ENCODE assay signal across 21 cellular contexts in genomic region chr16:86210403-86211193, GRCh38.
A peak's percentile ranks its signal among the peaks of the same experiment; 100 is the strongest.
DNase-seq lines count a peak whose midpoint lies in the region; ATAC-seq and TF ChIP-seq lines count a peak whose summit lies in the region.
"Had no signal": no experiment of that assay in that cellular context is flagged by ENCODE, and none has a peak within 500 bp of the region (broad histone marks: within the 10 kb centered on the region; RNA-seq: fewer than 3 reads in every experiment).

No MANE protein-coding gene starts in this region.

- no peak overlapping the region for H4K91ac ChIP-seq in mesenchymal stem cell (ENCODE audit: low read length)

- H2BK12ac ChIP-seq in mesenchymal stem cell (ENCODE audit: low read length in 2 of 2), result peak overlapping the region in 1 of 2 experiments; percentile 21

- no peaks in the 10 kb centered on the region for H3K79me1 ChIP-seq in mesenchymal stem cell (replicated peaks; ENCODE audit: low read length, poor library complexity, severe bottlenecking)

- no peak for TF ChIP-seq CTCF in HEK293 (tag by site-specific recombination; IDR thresholded peaks at IDR 0.05)

- 83% methylated on average over 19 of the region's 19 CpGs for WGBS in mesenchymal stem cell

- no peak overlapping the region for H3K23ac ChIP-seq in mesenchymal stem cell (ENCODE audit: low read length in 2 of 2)

- no peak overlapping the region for H2BK15ac ChIP-seq in mesenchymal stem cell (ENCODE audit: low read depth, poor library complexity, severe bottlenecking)

- no peak for ATAC-seq in sciatic nerve
- ATAC-seq in HG03460 (IDR thresholded peaks at IDR 0.05; ENCODE audit: unreplicated experiment), result no peak
- ATAC-seq: A549 had no signal

- no peak overlapping the region for H3K9ac ChIP-seq in mesenchymal stem cell (ENCODE audit: low read length)
- H3K9ac ChIP-seq: BLaER1 treated with 17β-estradiol and CSF1 and Interleukin-3, amounts not matched to agents 10 nM and 100 nM had no signal

- CTCF ChIA-PET in HEK293 (lab: Yijun Ruan, JAX), result no interaction called here

- H3K14ac ChIP-seq in mesenchymal stem cell (ENCODE audit: low read length in 2 of 2), result no peak overlapping the region

- H3K9me3 ChIP-seq in HEK293 (ENCODE audit: control insufficient read depth, insufficient read depth, low read depth, low read length) (no peaks in the 10 kb centered on the region), mesenchymal stem cell (ENCODE audit: control insufficient read depth, low read length) (no peaks in the 10 kb centered on the region)
- H3K9me3 ChIP-seq: BE2C had no signal

- no peaks in the 10 kb centered on the region for H3K36me3 ChIP-seq in HEK293 (ENCODE audit: control insufficient read depth in 2 of 2, insufficient read depth in 1 of 2, low read length in 2 of 2)
- no peaks in the 10 kb centered on the region for H3K36me3 ChIP-seq in mesenchymal stem cell (ENCODE audit: control insufficient read depth in 1 of 2, insufficient read depth in 2 of 2, low read depth in 1 of 2, low read length in 2 of 2)
- H3K36me3 ChIP-seq: BE2C; BLaER1 treated with 17β-estradiol and CSF1 and Interleukin-3, amounts not matched to agents 10 nM and 100 nM had no signal

- DNase-seq in ELF-1 (ENCODE audit: low read depth, low spot score) (peak; percentile 20), mesenchymal stem cell (no peak), sciatic nerve (ENCODE audit: low spot score) (peak; percentile 26), ureter (ENCODE audit: low spot score) (no peak), cerebellar cortex (ENCODE audit: low spot score) (no peak)
- DNase-seq: 8988T; ACHN; AML-193; BE2C; CD4-positive, alpha-beta T cell; CD8-positive, alpha-beta memory T cell; DMS 273 treated with DMSO at 0.1 percent for 48 hours; DMS79 treated with DMSO at 0.1 percent for 48 hours; GOT3; H7; HCEC 1CT; HFFc6 had no signal

- H3K27ac ChIP-seq in HEK293 (ENCODE audit: extremely low read depth, low read depth, low read length) (no peak overlapping the region), mesenchymal stem cell (ENCODE audit: low read length, poor library complexity, severe bottlenecking) (no peak overlapping the region)
- H3K27ac ChIP-seq: A549; BLaER1 treated with 17β-estradiol and CSF1 and Interleukin-3, amounts not matched to agents 10 nM and 100 nM had no signal

- H3K4ac ChIP-seq in mesenchymal stem cell (ENCODE audit: low read depth in 1 of 2, low read length in 2 of 2), result peak overlapping the region; percentile 15 to 58

- H3K4me2 ChIP-seq in mesenchymal stem cell (ENCODE audit: low read length, poor library complexity, severe bottlenecking), result no peak overlapping the region
- H3K4me2 ChIP-seq: A549 had no signal

- H3K18ac ChIP-seq in mesenchymal stem cell (ENCODE audit: low read depth in 1 of 2, low read length in 2 of 2), result peak overlapping the region in 1 of 2 experiments; percentile 61

- H2AK5ac ChIP-seq in mesenchymal stem cell (ENCODE audit: low read length, severe bottlenecking), result no peak overlapping the region

- no peaks in the 10 kb centered on the region for H3K4me1 ChIP-seq in HEK293 (ENCODE audit: control insufficient read depth, insufficient read depth, low read length)
- no peaks in the 10 kb centered on the region for H3K4me1 ChIP-seq in mesenchymal stem cell (ENCODE audit: control insufficient read depth, insufficient read depth, low read depth, low read length)
- H3K4me1 ChIP-seq: A549, BE2C had no signal

- H4K8ac ChIP-seq in mesenchymal stem cell (ENCODE audit: low read length), result no peak overlapping the region

- H3K27me3 ChIP-seq in mesenchymal stem cell (ENCODE audit: control insufficient read depth in 1 of 2, insufficient read depth in 1 of 2, low read length in 2 of 2), result peaks cover 0 to 61% of the 10 kb centered on the region in 2 experiments

- POLR2A ChIA-PET in HEK293 (lab: Yijun Ruan, JAX), result no interaction called here

- H2BK120ac ChIP-seq in mesenchymal stem cell (ENCODE audit: low read depth, low read length), result no peak overlapping the region

- H2AFZ ChIP-seq in mesenchymal stem cell (ENCODE audit: low read depth, low read length), result no peak overlapping the region

- H2BK5ac ChIP-seq in mesenchymal stem cell (ENCODE audit: low read depth, low read length, poor library complexity, severe bottlenecking), result no peak overlapping the region

- H3K4me3 ChIP-seq in HEK293 (ENCODE audit: low read depth, low read length) (no peak overlapping the region), mesenchymal stem cell (ENCODE audit: insufficient read depth in 1 of 2, low read depth in 1 of 2, low read length in 2 of 2) (no peak overlapping the region)
- H3K4me3 ChIP-seq: A549; BLaER1 treated with 17β-estradiol and CSF1 and Interleukin-3, amounts not matched to agents 10 nM and 100 nM had no signal

- intact Hi-C loops in sciatic nerve (cut with DNase I), result no loop called here

TF ChIP-seq in HEK293, 187 proteins besides CTCF, POLR2A, EP300 and RAD21:
- no peak for TF ChIP-seq OSR2 (tag by site-specific recombination; IDR thresholded peaks at IDR 0.05)
- TF ChIP-seq ZNF549 (tag by site-specific recombination; IDR thresholded peaks at IDR 0.05), result no peak
- 0 out of 2 replicates have a peak, but pooled peaks have one; percentile 38 for TF ChIP-seq ZNF585B (tag by site-specific recombination; IDR thresholded peaks at IDR 0.05)
- TF ChIP-seq ZXDB (tag by site-specific recombination; IDR thresholded peaks at IDR 0.05), result no peak
TF ChIP-seq in HEK293: peak in this region for 1.

Comparison
In these comparisons a context has a peak if more than half of its experiments do, and no peak if none do; other contexts are left out.
1. DNase-seq: peak in ELF-1 (single experiment) and sciatic nerve (single experiment); none in mesenchymal stem cell (single experiment), ureter (single experiment) and cerebellar cortex (single experiment).